ENCODE assay signal across 9 cellular contexts in genomic region chr12:71694099-71694820, GRCh38. TPM values are rescaled to one million over a fixed set of nuclear protein-coding genes. Genes with fewer than 3 reads are reported as not detected.
DNase-seq lines count a peak whose midpoint lies in the region; ATAC-seq and TF ChIP-seq lines count a peak whose summit lies in the region.
"Had no signal": no experiment of that assay in that cellular context is flagged by ENCODE, and none has a peak within 500 bp of the region (broad histone marks: within the 10 kb centered on the region; RNA-seq: fewer than 3 reads in every experiment).

No MANE protein-coding gene starts in this region.

- peak overlapping the region; percentile 9 to 64 (median 40) for H3K27ac ChIP-seq in heart left ventricle
- H3K27ac ChIP-seq: SJCRH30 had no signal

- H3K9me3 ChIP-seq in heart left ventricle: no peaks in the 10 kb centered on the region
- H3K9me3 ChIP-seq: SJCRH30 had no signal

- H3K27ac Mint-ChIP-seq in endothelial cell (ENCODE audit: unreplicated experiment): no peak overlapping the region

- no peak for TF ChIP-seq POLR2A in heart left ventricle (IDR thresholded peaks at IDR 0.05)

- WGBS in heart left ventricle, 4 donors: 57 to 92% (median 75%) methylated on average over 1 of the region's 1 CpG

- H3K27me3 ChIP-seq in heart left ventricle: no peaks in the 10 kb centered on the region
- H3K27me3 ChIP-seq: SJCRH30 had no signal

- DNase-seq in GM10266 (ENCODE audit: extremely low spot score) (peak; percentile 29), heart left ventricle (no peak), anterior cingulate cortex (lab: John Stamatoyannopoulos, UW) (no peak), endothelial cell (ENCODE audit: low spot score) (no peak), nucleus accumbens (lab: John Stamatoyannopoulos, UW) (no peak), GF-D8 (lab: John Stamatoyannopoulos, UW) (no peak)
- DNase-seq: SJCRH30 had no signal

- peaks cover 2% of the 10 kb centered on the region for H3K27me3 Mint-ChIP-seq in endothelial cell (ENCODE audit: unreplicated experiment)

- intact Hi-C loops in heart left ventricle (cut with DNase I): loop anchor here in 1 of 10 donors (5.0 kb wide), 1 partner anchor 53 kb away; no protein-coding TSS in a partner anchor

- H3K4me1 ChIP-seq in heart left ventricle: peaks cover 0 to 27% (median 2%) of the 10 kb centered on the region in 12 donors
- H3K4me1 ChIP-seq: SJCRH30 had no signal

- H3K9me3 Mint-ChIP-seq in endothelial cell (ENCODE audit: unreplicated experiment): no peaks in the 10 kb centered on the region

- ATAC-seq in GM21447 (IDR thresholded peaks at IDR 0.05; ENCODE audit: unreplicated experiment) (peak; percentile 80), HG03520 (IDR thresholded peaks at IDR 0.05; ENCODE audit: unreplicated experiment) (peak; percentile 70), heart left ventricle (peak; percentile 65 to 90 (median 82))

- H3K4me3 Mint-ChIP-seq in endothelial cell (ENCODE audit: unreplicated experiment): no peak overlapping the region

- H3K36me3 Mint-ChIP-seq in endothelial cell (ENCODE audit: low read depth, unreplicated experiment): peaks cover 16% of the 10 kb centered on the region

- no peak overlapping the region for H3K4me3 ChIP-seq in heart left ventricle
- H3K4me3 ChIP-seq: SJCRH30 had no signal

- TF ChIP-seq CTCF in GM10266 (IDR thresholded peaks at IDR 0.05; ENCODE audit: control insufficient read depth, insufficient read depth, low read depth, missing control alignments) (no peak), heart left ventricle (IDR thresholded peaks at IDR 0.05) (no peak), endothelial cell (IDR thresholded peaks at IDR 0.05; ENCODE audit: unreplicated experiment) (no peak)

- no peaks in the 10 kb centered on the region for H3K4me1 Mint-ChIP-seq in endothelial cell (ENCODE audit: unreplicated experiment)

- H3K36me3 ChIP-seq in heart left ventricle: peaks cover 0 to 65% (median 30%) of the 10 kb centered on the region in 9 donors

RNA-seq across cellular contexts. Expression of gene TMEM19, which starts 8.4 kb away (rescaled TPM):
- 10 to 100 TPM; 15.5 to 39.5 (median 28.8) TPM for total RNA-seq in heart left ventricle
- 10 to 100 TPM in 1 of 2 donors, 1 to 10 TPM in 1; 8.8 to 24.6 TPM for polyA plus RNA-seq in heart left ventricle
- 22.0 TPM for total RNA-seq in endothelial cell (ENCODE audit: unreplicated experiment)

RNA-seq across cellular contexts. Expression of gene THAP2, which starts 30.2 kb away (rescaled TPM):
- 10 to 100 TPM in 1 of 9 donors, 1 to 10 TPM in 8; 2.2 to 13.1 (median 4.9) TPM for total RNA-seq in heart left ventricle
- polyA plus RNA-seq in heart left ventricle: 1 to 10 TPM; 3.2 to 3.7 TPM
- total RNA-seq in endothelial cell (ENCODE audit: unreplicated experiment): 4.2 TPM

RNA-seq across cellular contexts. Expression of gene ZFC3H1, which starts 30.6 kb away (rescaled TPM):
- 10 to 100 TPM; 15.6 to 27.3 (median 18.2) TPM for total RNA-seq in heart left ventricle
- 10 to 100 TPM in 1 of 2 donors, 1 to 10 TPM in 1; 9.8 to 11.2 TPM for polyA plus RNA-seq in heart left ventricle
- total RNA-seq in endothelial cell (ENCODE audit: unreplicated experiment): 42.8 TPM
